In genomic region chr9:31519011-31519410, GRCh38 we compare ENCODE assay signal across 11 cellular contexts.
DNase-seq lines count a peak whose midpoint lies in the region; ATAC-seq, FAIRE-seq and TF ChIP-seq lines count a peak whose summit lies in the region.
"Had no signal": no experiment of that assay in that cellular context is flagged by ENCODE, and none has a peak within 500 bp of the region (broad histone marks: within the 10 kb centered on the region; RNA-seq: fewer than 3 reads in every experiment).

No MANE protein-coding gene starts in this region.

- DNase-seq in NCI-H2029 (lab: John Stamatoyannopoulos, UW) (peak; percentile 35), left kidney (ENCODE audit: low read depth, low spot score) (peak; percentile 49), GM13977 (ENCODE audit: low spot score) (no peak), adrenal gland (no peak), small intestine (no peak), NCI-H510A treated with DMSO at 0.1 percent for 48 hours (lab: John Stamatoyannopoulos, UW) (no peak)
- DNase-seq: stimulated activated naive CD4-positive, alpha-beta T cell treated with Interleukin-2 at 50 U/mL for 16 hours had no signal

- peaks cover 0 to 5% of the 10 kb centered on the region in 2 donors for H3K4me1 ChIP-seq in adrenal gland (replicated peaks in 1 of 2)
- no peaks in the 10 kb centered on the region for H3K4me1 ChIP-seq in small intestine (ENCODE audit: control insufficient read depth in 2 of 2, insufficient read depth in 1 of 2, low read depth in 1 of 2, low read length in 1 of 2)
- H3K4me1 ChIP-seq: body of pancreas, pancreas had no signal

- ATAC-seq in GM18511 (IDR thresholded peaks at IDR 0.05; ENCODE audit: unreplicated experiment) (peak; percentile 73), GM21447 (IDR thresholded peaks at IDR 0.05; ENCODE audit: unreplicated experiment) (peak; percentile 62)
- ATAC-seq: body of pancreas had no signal

- TF ChIP-seq POLR2A in adrenal gland (IDR thresholded peaks at IDR 0.05): no peak

- in situ Hi-C loops in GM13977 (cut with MboI; ENCODE audit: low pct_unique_long_range_greater_than_20kb, low sequenced_read_pairs, unreplicated experiment): no loop called here

- H3K4me3 ChIP-seq in adrenal gland (no peak overlapping the region), small intestine (ENCODE audit: low read depth in 1 of 2, low read length in 2 of 2) (no peak overlapping the region)
- H3K4me3 ChIP-seq: body of pancreas, pancreas had no signal

- H3K9me3 ChIP-seq in adrenal gland (replicated peaks in 1 of 3) (no peaks in the 10 kb centered on the region), small intestine (ENCODE audit: control insufficient read depth, low read depth) (no peaks in the 10 kb centered on the region)
- H3K9me3 ChIP-seq: body of pancreas, pancreas had no signal

- no peaks in the 10 kb centered on the region for H3K36me3 ChIP-seq in adrenal gland (replicated peaks in 1 of 2)
- no peaks in the 10 kb centered on the region for H3K36me3 ChIP-seq in small intestine (ENCODE audit: control insufficient read depth in 2 of 2, insufficient read depth in 2 of 2, low read length in 2 of 2)
- H3K36me3 ChIP-seq: pancreas had no signal

- H3K27ac ChIP-seq in adrenal gland (no peak overlapping the region), small intestine (ENCODE audit: low read depth in 1 of 2, low read length in 1 of 2) (no peak overlapping the region)
- H3K27ac ChIP-seq: body of pancreas, pancreas had no signal

- no peak for TF ChIP-seq CTCF in GM13977 (IDR thresholded peaks at IDR 0.05; ENCODE audit: extremely low read depth, insufficient read depth, missing control alignments)
- no peak for TF ChIP-seq CTCF in adrenal gland (IDR thresholded peaks at IDR 0.05)

- FAIRE-seq in small intestine (lab: Jason Lieb, UNC): no peak
- FAIRE-seq: pancreas had no signal

- H3K27me3 ChIP-seq in adrenal gland: no peaks in the 10 kb centered on the region
- H3K27me3 ChIP-seq in small intestine (ENCODE audit: control insufficient read depth in 2 of 2, insufficient read depth in 2 of 2, low read length in 2 of 2): no peaks in the 10 kb centered on the region
- H3K27me3 ChIP-seq: body of pancreas, pancreas had no signal

- WGBS in adrenal gland, 4 donors: 87 to 92% (median 90%) methylated on average over 2 to 6 of the region's 6 CpGs; no CpG with 5 or more reads in 1 of the 4 donors
- WGBS in small intestine, 3 donors: 67 to 79% (median 79%) methylated on average over 6 of the region's 6 CpGs

- intact Hi-C loops in adrenal gland (cut with DNase I): no loop called here

Comparison
In these comparisons a context has a peak if more than half of its experiments do, and no peak if none do; other contexts are left out.
1. DNase-seq: peak in NCI-H2029 (single experiment) and left kidney (single experiment); none in GM13977 (single experiment), adrenal gland (0 of 7), small intestine (single experiment) and NCI-H510A treated with DMSO at 0.1 percent for 48 hours (single experiment).